ENCODE assay signal across 19 cellular contexts in genomic region chr10:5782174-5782573, GRCh38. TPM values are rescaled to one million over a fixed set of nuclear protein-coding genes. Genes with fewer than 3 reads are reported as not detected.
DNase-seq lines count a peak whose midpoint lies in the region; FAIRE-seq and TF ChIP-seq lines count a peak whose summit lies in the region.
"Had no signal": no experiment of that assay in that cellular context is flagged by ENCODE, and none has a peak within 500 bp of the region (broad histone marks: within the 10 kb centered on the region; RNA-seq: fewer than 3 reads in every experiment).

No MANE protein-coding gene starts in this region.

- BruUV-seq in Caco-2 (replicated peaks; lab: Mats Ljungman, UMichigan), result no TSS peak

- peaks cover 27% of the 10 kb centered on the region for H3K4me1 ChIP-seq in MM.1S (ENCODE audit: low read length)
- H3K4me1 ChIP-seq in astrocyte (ENCODE audit: insufficient read depth, low read length), result no peaks in the 10 kb centered on the region
- no peaks in the 10 kb centered on the region for H3K4me1 ChIP-seq in Caco-2

- H3K9me3 ChIP-seq in MM.1S (replicated peaks; ENCODE audit: insufficient read depth, low read length) (no peaks in the 10 kb centered on the region), astrocyte (ENCODE audit: insufficient read depth, low read depth, low read length) (no peaks in the 10 kb centered on the region), Caco-2 (no peaks in the 10 kb centered on the region)

- POLR2A ChIA-PET in activated CD4-positive, alpha-beta T cell treated with anti-CD3 and anti-CD28 coated beads, Interleukin-2, amount 10 ng/mL, durations not matched to agents 7 days and 5 days (lab: Charles Lee), result no interaction called here
- POLR2A ChIA-PET in Caco-2 (lab: Charles Lee), result interaction anchor here (0.8 kb wide), 1 partner anchor 31 kb away, joined by 3 read pairs; the partner anchor contains the start of gene GDI2

- H3K4me3 ChIP-seq in MM.1S (ENCODE audit: low read length) (no peak overlapping the region), astrocyte (ENCODE audit: insufficient read depth, low read depth, low read length) (no peak overlapping the region), Caco-2 (ENCODE audit: low read depth, low read length) (no peak overlapping the region)

- H3K27me3 ChIP-seq in MM.1S (replicated peaks; ENCODE audit: insufficient read depth, low read length), result no peaks in the 10 kb centered on the region
- H3K27me3 ChIP-seq in astrocyte (ENCODE audit: insufficient read depth, low read length), result no peaks in the 10 kb centered on the region
- no peaks in the 10 kb centered on the region for H3K27me3 ChIP-seq in Caco-2 (replicated peaks; ENCODE audit: control insufficient read depth, insufficient read depth, low read length)

- peak overlapping the region; percentile 33 for H3K27ac Mint-ChIP-seq in activated CD4-positive, alpha-beta T cell treated with anti-CD3 and anti-CD28 coated beads, Interleukin-2, amount 10 ng/mL, durations not matched to agents 7 days and 5 days
- H3K27ac Mint-ChIP-seq in astrocyte (ENCODE audit: unreplicated experiment) (peak overlapping the region; percentile 70), progenitor cell of endocrine pancreas (peak overlapping the region; percentile 46), Caco-2 (ENCODE audit: unreplicated experiment) (no peak overlapping the region)

- peak overlapping the region; percentile 17; the same call in 1 of the 2 replicates for H3K4me2 ChIP-seq in MM.1S (ENCODE audit: low read depth, low read length)
- H3K4me2 ChIP-seq in astrocyte (ENCODE audit: low read length), result no peak overlapping the region

- H3K27ac ChIP-seq in MM.1S (ENCODE audit: low read length), result peak overlapping the region; percentile 16; the same call in 1 of the 2 replicates
- no peak overlapping the region for H3K27ac ChIP-seq in astrocyte (ENCODE audit: low read depth, low read length)

- H3K27me3 Mint-ChIP-seq in activated CD4-positive, alpha-beta T cell treated with anti-CD3 and anti-CD28 coated beads, Interleukin-2, amount 10 ng/mL, durations not matched to agents 7 days and 5 days, result no peaks in the 10 kb centered on the region
- H3K27me3 Mint-ChIP-seq in astrocyte (ENCODE audit: low read depth, unreplicated experiment) (no peaks in the 10 kb centered on the region), progenitor cell of endocrine pancreas (no peaks in the 10 kb centered on the region), Caco-2 (ENCODE audit: insufficient read depth, unreplicated experiment) (no peaks in the 10 kb centered on the region)

- no peak overlapping the region for H3K4me3 Mint-ChIP-seq in activated CD4-positive, alpha-beta T cell treated with anti-CD3 and anti-CD28 coated beads, Interleukin-2, amount 10 ng/mL, durations not matched to agents 7 days and 5 days
- H3K4me3 Mint-ChIP-seq in astrocyte (ENCODE audit: unreplicated experiment) (no peak overlapping the region), progenitor cell of endocrine pancreas (ENCODE audit: low read depth) (no peak overlapping the region), Caco-2 (ENCODE audit: unreplicated experiment) (no peak overlapping the region)
- H3K4me3 Mint-ChIP-seq: activated T-cell treated with anti-CD3 and anti-CD28 coated beads, Interleukin-2, amount 50 U/mL, for 4 hours; neural crest cell had no signal

- no peaks in the 10 kb centered on the region for H3K9me2 ChIP-seq in MM.1S (replicated peaks; ENCODE audit: insufficient read depth, low read length)

- CTCF ChIA-PET in activated CD4-positive, alpha-beta T cell treated with anti-CD3 and anti-CD28 coated beads, Interleukin-2, amount 10 ng/mL, durations not matched to agents 7 days and 5 days (lab: Charles Lee), result interaction anchor here (0.9 kb wide), 1 partner anchor 59 kb away, joined by 3 read pairs; no protein-coding TSS in a partner anchor
- CTCF ChIA-PET in Caco-2 (lab: Charles Lee), result no interaction called here

- intact Hi-C loops in Caco-2 (cut with micrococcal nuclease; ENCODE audit: unreplicated experiment), result no loop called here

- peaks cover 24% of the 10 kb centered on the region for H3F3A ChIP-seq in MM.1S (ENCODE audit: insufficient read depth, low read length)

- H3K79me2 ChIP-seq in MM.1S (ENCODE audit: low read length) (peaks cover 72% of the 10 kb centered on the region), astrocyte (ENCODE audit: insufficient read depth, low read length) (peaks cover 99% of the 10 kb centered on the region)

- H3K4me1 Mint-ChIP-seq in activated CD4-positive, alpha-beta T cell treated with anti-CD3 and anti-CD28 coated beads, Interleukin-2, amount 10 ng/mL, durations not matched to agents 7 days and 5 days, result peaks cover 43% of the 10 kb centered on the region
- H3K4me1 Mint-ChIP-seq in astrocyte (ENCODE audit: low read depth, unreplicated experiment), result peaks cover 7% of the 10 kb centered on the region
- H3K4me1 Mint-ChIP-seq in progenitor cell of endocrine pancreas (ENCODE audit: low read depth), result peaks cover 11% of the 10 kb centered on the region
- peaks cover 7% of the 10 kb centered on the region for H3K4me1 Mint-ChIP-seq in Caco-2 (ENCODE audit: low read depth, unreplicated experiment)

- no peak for DNase-seq in activated CD4-positive, alpha-beta T cell treated with anti-CD3 and anti-CD28 coated beads, Interleukin-2, amount 10 ng/mL, durations not matched to agents 7 days and 5 days
- no peak for DNase-seq in activated CD4-positive, alpha-beta T cell treated with anti-CD3 and anti-CD28 coated beads for 48 hours
- DNase-seq in MM.1S, result peak; percentile 63
- DNase-seq in astrocyte (ENCODE audit: low read depth), result no peak
- DNase-seq in progenitor cell of endocrine pancreas (ENCODE audit: low spot score, unreplicated experiment), result no peak
- no peak for DNase-seq in SW480 (ENCODE audit: low spot score)
- DNase-seq in Caco-2, result no peak
- DNase-seq in GM19238 (ENCODE audit: insufficient read length, low spot score), result no peak
- DNase-seq: activated CD4-positive, CD25-positive, alpha-beta regulatory T cell treated with anti-CD3 and anti-CD28 coated beads, Interleukin-2, amount 50 U/mL, for 72 hours; activated T-cell treated with anti-CD3 and anti-CD28 coated beads, Interleukin-2, amount 50 U/mL, for 4 hours; amygdala; islet precursor cell; Karpas-422; mesenchymal stem cell; NCI-H1105; NCI-H526; SIG-M5; stimulated activated CD4-positive, alpha-beta T cell treated with anti-CD3 and anti-CD28 coated beads, Interleukin-15, amount 100 ng/mL, for 24 hours had no signal

- H3K36me3 Mint-ChIP-seq in activated CD4-positive, alpha-beta T cell treated with anti-CD3 and anti-CD28 coated beads, Interleukin-2, amount 10 ng/mL, durations not matched to agents 7 days and 5 days (ENCODE audit: low read depth), result peaks cover 81% of the 10 kb centered on the region
- H3K36me3 Mint-ChIP-seq in astrocyte (ENCODE audit: low read depth, unreplicated experiment), result peaks cover 38% of the 10 kb centered on the region
- peaks cover 61% of the 10 kb centered on the region for H3K36me3 Mint-ChIP-seq in progenitor cell of endocrine pancreas (ENCODE audit: insufficient read depth)
- H3K36me3 Mint-ChIP-seq in Caco-2 (ENCODE audit: insufficient read depth, unreplicated experiment), result peaks cover 97% of the 10 kb centered on the region

- H2AFZ ChIP-seq in MM.1S (ENCODE audit: low read length), result no peak overlapping the region
- no peak overlapping the region for H2AFZ ChIP-seq in astrocyte (ENCODE audit: low read depth, low read length)

- peaks cover 13% of the 10 kb centered on the region for H3K9me3 Mint-ChIP-seq in activated CD4-positive, alpha-beta T cell treated with anti-CD3 and anti-CD28 coated beads, Interleukin-2, amount 10 ng/mL, durations not matched to agents 7 days and 5 days
- H3K9me3 Mint-ChIP-seq in astrocyte (ENCODE audit: unreplicated experiment) (no peaks in the 10 kb centered on the region), progenitor cell of endocrine pancreas (ENCODE audit: low read depth) (peaks cover 3% of the 10 kb centered on the region), Caco-2 (ENCODE audit: unreplicated experiment) (no peaks in the 10 kb centered on the region)
- H3K9me3 Mint-ChIP-seq: neural crest cell had no signal

- no peak for FAIRE-seq in astrocyte (lab: Jason Lieb, UNC)

- TF ChIP-seq CTCF in MM.1S (IDR thresholded peaks at IDR 0.05; ENCODE audit: low read length) (no peak), astrocyte (IDR thresholded peaks at IDR 0.05; ENCODE audit: insufficient read depth, low read depth, low read length) (no peak), progenitor cell of endocrine pancreas (IDR thresholded peaks at IDR 0.05; ENCODE audit: unreplicated experiment) (no peak), Caco-2 (IDR thresholded peaks at IDR 0.05; ENCODE audit: insufficient read depth in 1 of 2, low read depth in 1 of 2, low read length in 1 of 2, severe bottlenecking in 1 of 2, unreplicated experiment in 1 of 2) (no peak)

- H3K9ac ChIP-seq in MM.1S (ENCODE audit: low read length) (no peak overlapping the region), astrocyte (ENCODE audit: low read length) (no peak overlapping the region)

- H4K20me1 ChIP-seq in MM.1S (ENCODE audit: insufficient read depth, low read length) (peaks cover 11% of the 10 kb centered on the region; the same call in 1 of the 2 replicates), astrocyte (ENCODE audit: insufficient read depth, low read length) (peaks cover 84% of the 10 kb centered on the region)

- H3K36me3 ChIP-seq in MM.1S (replicated peaks; ENCODE audit: insufficient read depth, low read length) (peaks cover 29% of the 10 kb centered on the region; the same call in 1 of the 2 replicates), astrocyte (ENCODE audit: insufficient read depth, low read length) (peaks cover 49% of the 10 kb centered on the region), Caco-2 (ENCODE audit: control insufficient read depth, insufficient read depth, low read length) (peaks cover 1% of the 10 kb centered on the region)

RNA-seq across cellular contexts. Expression of gene GDI2, which starts 31.1 kb away (rescaled TPM):
- 100 to 1,000 TPM; 219 to 242 TPM for total RNA-seq in activated CD4-positive, alpha-beta T cell treated with anti-CD3 and anti-CD28 coated beads, Interleukin-2, amount 10 ng/mL, durations not matched to agents 7 days and 5 days
- total RNA-seq in astrocyte, result 267 and 280 TPM in 2 replicates
- total RNA-seq in progenitor cell of endocrine pancreas, result 284 and 287 TPM in 2 replicates
- 436 and 446 TPM in 2 replicates for total RNA-seq in Caco-2 (2022)
